Comparison of ENCODE assay signal across 7 cellular contexts in genomic region chr3:29281265-29282228, GRCh38. TPM values are rescaled to one million over a fixed set of nuclear protein-coding genes. Genes with fewer than 3 reads are reported as not detected.
DNase-seq lines count a peak whose midpoint lies in the region; ATAC-seq and TF ChIP-seq lines count a peak whose summit lies in the region.

No MANE protein-coding gene starts in this region.

- H2AFZ ChIP-seq in OCI-LY7 (ENCODE audit: low read length) = peak overlapping the region; percentile 98

- no peaks in the 10 kb centered on the region for H3K79me2 ChIP-seq in OCI-LY7 (ENCODE audit: insufficient read depth, low read depth, low read length)

- intact Hi-C loops in OCI-LY7 (cut with micrococcal nuclease; ENCODE audit: unreplicated experiment) = no loop called here

- H3K9me2 ChIP-seq in OCI-LY7 (ENCODE audit: insufficient read depth, low read length) = no peaks in the 10 kb centered on the region

- H3K4me1 ChIP-seq in HEK293 (ENCODE audit: control insufficient read depth, insufficient read depth, low read length) (0 out of 2 replicates have a peak, but pooled peaks cover 7% of the 10 kb centered on the region), OCI-LY7 (ENCODE audit: insufficient read depth, low read length, poor library complexity, severe bottlenecking) (peaks cover 52% of the 10 kb centered on the region)
- H3K4me1 ChIP-seq in effector memory CD4-positive, alpha-beta T cell (ENCODE audit: control insufficient read depth, insufficient read depth, low read length, poor library complexity, severe bottlenecking) = no peaks in the 10 kb centered on the region

- H3K27me3 ChIP-seq in effector memory CD4-positive, alpha-beta T cell (replicated peaks; ENCODE audit: control insufficient read depth, insufficient read depth, low read length, poor library complexity, severe bottlenecking) = no peaks in the 10 kb centered on the region

- POLR2A ChIA-PET in HEK293 (lab: Yijun Ruan, JAX) (interaction anchor here (0.6 to 1.3 kb wide), 7 partner anchors 9 to 275 kb away, joined by 3 to 6 read pairs (median 4); no protein-coding TSS in a partner anchor), OCI-LY7 (lab: Charles Lee) (interaction anchor here (0.6 to 0.9 kb wide), 4 partner anchors 125 to 1292 kb away, joined by 3 to 4 read pairs (median 4); no protein-coding TSS in a partner anchor)

- TF ChIP-seq CTCF in HEK293 (tag by site-specific recombination; IDR thresholded peaks at IDR 0.05) (no peak), OCI-LY7 (conservative IDR thresholded peaks at IDR 0.05; ENCODE audit: low read length) (no peak)

- CTCF ChIA-PET in HEK293 (lab: Yijun Ruan, JAX) = interaction anchor here (0.6 to 1.2 kb wide), 5 partner anchors 12 to 1759 kb away, joined by 3 to 4 read pairs (median 3); no protein-coding TSS in a partner anchor
- CTCF ChIA-PET in OCI-LY7 (lab: Charles Lee; ENCODE audit: unreplicated experiment) = no interaction called here

- peak; percentile 67 for ATAC-seq in GM18508 (IDR thresholded peaks at IDR 0.05; ENCODE audit: insufficient read depth, unreplicated experiment)

- H3K4me3 ChIP-seq in HEK293 (ENCODE audit: low read depth, low read length) (peak overlapping the region; percentile 59), OCI-LY7 (ENCODE audit: low read depth, low read length, poor library complexity, severe bottlenecking) (peak overlapping the region; percentile 65)
- H3K4me3 ChIP-seq in effector memory CD4-positive, alpha-beta T cell (ENCODE audit: insufficient read depth, low read depth, low read length, poor library complexity, severe bottlenecking) = peak overlapping the region; percentile 29

- H3K4me2 ChIP-seq in OCI-LY7 (ENCODE audit: low read length) = peak overlapping the region; percentile 90

- H3K9me3 ChIP-seq in HEK293 (ENCODE audit: control insufficient read depth, insufficient read depth, low read depth, low read length) (no peaks in the 10 kb centered on the region), OCI-LY7 (ENCODE audit: low read length) (no peaks in the 10 kb centered on the region)
- H3K9me3 ChIP-seq in effector memory CD4-positive, alpha-beta T cell (ENCODE audit: control insufficient read depth, low read length) = no peaks in the 10 kb centered on the region

- H3K27ac ChIP-seq in HEK293 (ENCODE audit: extremely low read depth, low read depth, low read length) (peak overlapping the region; percentile 76), OCI-LY7 (ENCODE audit: low read depth, low read length, poor library complexity, severe bottlenecking) (no peak overlapping the region)
- H3K27ac ChIP-seq in effector memory CD4-positive, alpha-beta T cell (ENCODE audit: insufficient read depth, low read length, poor library complexity, severe bottlenecking) = no peak overlapping the region

- BruUV-seq in OCI-LY7 (replicated peaks; lab: Mats Ljungman, UMichigan) = no TSS peak

- H4K20me1 ChIP-seq in OCI-LY7 (ENCODE audit: insufficient read depth, low read length) = no peaks in the 10 kb centered on the region

- DNase-seq in OCI-LY7 (ENCODE audit: low spot score) (peak; percentile 8), mucosa of gallbladder (ENCODE audit: low spot score) (peak; percentile 14), T-helper 9 cell (no peak), NCI-H446 treated with DMSO at 0.1 percent for 48 hours (lab: John Stamatoyannopoulos, UW) (no peak)
- no peak for DNase-seq in effector memory CD4-positive, alpha-beta T cell

- H3K36me3 ChIP-seq in HEK293 (ENCODE audit: control insufficient read depth in 2 of 2, insufficient read depth in 1 of 2, low read length in 2 of 2) = no peaks in the 10 kb centered on the region
- H3K36me3 ChIP-seq in OCI-LY7 (ENCODE audit: insufficient read depth, low read length) = no peaks in the 10 kb centered on the region
- no peaks in the 10 kb centered on the region for H3K36me3 ChIP-seq in effector memory CD4-positive, alpha-beta T cell (ENCODE audit: control insufficient read depth, insufficient read depth, low read length)

TF ChIP-seq in HEK293, 187 proteins besides CTCF, POLR2A, EP300 and RAD21 (continues in another document):
- no peak for TF ChIP-seq ZNF174 (tag by site-specific recombination; IDR thresholded peaks at IDR 0.05)
- peak; percentile 84 for TF ChIP-seq ZNF335 (tag by site-specific recombination; conservative IDR thresholded peaks at IDR 0.05)
- 0 out of 2 replicates have a peak, but pooled peaks have one; percentile 4 for TF ChIP-seq PATZ1 (tag by site-specific recombination; IDR thresholded peaks at IDR 0.05)
- TF ChIP-seq ZBTB20 (tag by site-specific recombination; IDR thresholded peaks at IDR 0.05) = peak; percentile 46
- TF ChIP-seq, protein P1, sequence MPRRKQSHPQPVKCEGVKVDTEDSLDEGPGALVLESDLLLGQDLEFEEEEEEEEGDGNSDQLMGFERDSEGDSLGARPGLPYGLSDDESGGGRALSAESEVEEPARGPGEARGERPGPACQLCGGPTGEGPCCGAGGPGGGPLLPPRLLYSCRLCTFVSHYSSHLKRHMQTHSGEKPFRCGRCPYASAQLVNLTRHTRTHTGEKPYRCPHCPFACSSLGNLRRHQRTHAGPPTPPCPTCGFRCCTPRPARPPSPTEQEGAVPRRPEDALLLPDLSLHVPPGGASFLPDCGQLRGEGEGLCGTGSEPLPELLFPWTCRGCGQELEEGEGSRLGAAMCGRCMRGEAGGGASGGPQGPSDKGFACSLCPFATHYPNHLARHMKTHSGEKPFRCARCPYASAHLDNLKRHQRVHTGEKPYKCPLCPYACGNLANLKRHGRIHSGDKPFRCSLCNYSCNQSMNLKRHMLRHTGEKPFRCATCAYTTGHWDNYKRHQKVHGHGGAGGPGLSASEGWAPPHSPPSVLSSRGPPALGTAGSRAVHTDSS (tag by site-specific recombination; IDR thresholded peaks at IDR 0.05) = no peak
- 0 out of 2 replicates have a peak, but pooled peaks have one; percentile 7 for TF ChIP-seq ZNF768 (tag by site-specific recombination; IDR thresholded peaks at IDR 0.05)
- no peak for TF ChIP-seq ZNF121 (tag by site-specific recombination; IDR thresholded peaks at IDR 0.05)
- no peak for TF ChIP-seq ZNF544 (tag by site-specific recombination; IDR thresholded peaks at IDR 0.05)
- peak; percentile 4; the same call in 1 of the 2 replicates for TF ChIP-seq ZNF600 (tag by site-specific recombination; IDR thresholded peaks at IDR 0.05)
- no peak for TF ChIP-seq ZNF449 (tag by site-specific recombination; IDR thresholded peaks at IDR 0.05)
- peak; percentile 46; the same call in 1 of the 2 replicates for TF ChIP-seq ZBTB17 (tag by site-specific recombination; IDR thresholded peaks at IDR 0.05)
- peak; percentile 29; the same call in 1 of the 2 replicates for TF ChIP-seq PRDM10 (tag by site-specific recombination; IDR thresholded peaks at IDR 0.05)
- peak; percentile 53; the same call in 1 of the 2 replicates for TF ChIP-seq PRDM1 (tag by site-specific recombination; IDR thresholded peaks at IDR 0.05)

RNA-seq across cellular contexts. Expression of gene RBMS3, which starts 0.7 kb away (rescaled TPM):
- total RNA-seq in OCI-LY7 (2014; rRNA removed; shearing (Covaris generic)) = 1.0 and 2.0 TPM in 2 replicates
- not detected in 2 replicates for total RNA-seq in OCI-LY7 (2022)
- 49.6 TPM for total RNA-seq in mucosa of gallbladder

Comparison
In these comparisons a context has a peak if more than half of its experiments do, and no peak if none do; other contexts are left out.
1. DNase-seq: peak in OCI-LY7 (single experiment) and mucosa of gallbladder (single experiment); none in effector memory CD4-positive, alpha-beta T cell (0 of 3), T-helper 9 cell (single experiment) and NCI-H446 treated with DMSO at 0.1 percent for 48 hours (single experiment).
2. RNA of gene RBMS3, which starts 0.7 kb away (total RNA-seq): 49.6 TPM in mucosa of gallbladder (single experiment); 1.0 to 2.0 TPM in OCI-LY7; every median in the first group is over 10 times any median in the second.
3. Peak in every context shown above with its lines, with median percentiles within 50 percentile points of each other: H3K4me3 ChIP-seq.